8 cellular contexts compared by ENCODE assay signal in the genomic region with DNA sequence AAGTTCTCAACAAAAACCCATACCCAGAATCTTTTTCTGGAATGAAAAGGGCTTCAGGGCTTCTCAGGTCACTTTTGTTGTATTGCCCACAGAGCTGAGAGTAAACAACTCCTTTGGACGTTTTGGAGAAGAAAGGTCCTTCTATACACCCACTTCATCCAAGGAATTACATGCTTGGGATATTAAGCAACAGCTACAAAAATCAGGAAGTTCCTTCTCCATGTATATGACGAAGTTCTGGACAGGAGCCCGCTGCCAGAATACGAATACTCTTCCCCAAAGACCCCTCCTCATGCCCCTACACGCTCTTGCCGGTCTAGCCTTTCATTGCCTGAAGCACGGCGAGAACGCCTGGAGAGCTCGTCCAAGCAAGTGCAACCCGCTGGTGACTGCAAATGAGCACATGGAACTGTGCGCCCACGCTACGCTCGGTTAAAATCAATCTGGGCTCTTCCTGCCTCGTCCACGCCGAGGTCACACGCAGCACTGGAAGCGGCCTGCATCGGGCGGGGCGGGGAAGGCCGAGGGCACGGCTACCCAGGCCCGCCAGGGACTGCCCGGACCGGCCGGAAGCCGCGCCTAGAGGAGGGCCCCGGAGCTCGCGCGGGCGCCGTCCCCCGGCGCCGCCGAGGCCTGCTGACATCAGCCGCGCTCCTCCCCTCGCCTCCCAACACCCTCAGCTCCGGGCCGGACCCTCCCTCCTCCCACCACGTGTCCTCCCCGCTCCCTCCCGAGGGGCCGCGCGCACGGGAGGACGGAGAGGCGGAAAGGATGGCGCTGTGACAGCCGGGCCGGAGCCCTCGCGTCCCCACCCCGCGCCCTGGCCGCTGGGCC. TPM values are rescaled to one million over a fixed set of nuclear protein-coding genes. Genes with fewer than 3 reads are reported as not detected.
DNase-seq lines count a peak whose midpoint lies in the region; ATAC-seq and TF ChIP-seq lines count a peak whose summit lies in the region.

A gene with protein sequence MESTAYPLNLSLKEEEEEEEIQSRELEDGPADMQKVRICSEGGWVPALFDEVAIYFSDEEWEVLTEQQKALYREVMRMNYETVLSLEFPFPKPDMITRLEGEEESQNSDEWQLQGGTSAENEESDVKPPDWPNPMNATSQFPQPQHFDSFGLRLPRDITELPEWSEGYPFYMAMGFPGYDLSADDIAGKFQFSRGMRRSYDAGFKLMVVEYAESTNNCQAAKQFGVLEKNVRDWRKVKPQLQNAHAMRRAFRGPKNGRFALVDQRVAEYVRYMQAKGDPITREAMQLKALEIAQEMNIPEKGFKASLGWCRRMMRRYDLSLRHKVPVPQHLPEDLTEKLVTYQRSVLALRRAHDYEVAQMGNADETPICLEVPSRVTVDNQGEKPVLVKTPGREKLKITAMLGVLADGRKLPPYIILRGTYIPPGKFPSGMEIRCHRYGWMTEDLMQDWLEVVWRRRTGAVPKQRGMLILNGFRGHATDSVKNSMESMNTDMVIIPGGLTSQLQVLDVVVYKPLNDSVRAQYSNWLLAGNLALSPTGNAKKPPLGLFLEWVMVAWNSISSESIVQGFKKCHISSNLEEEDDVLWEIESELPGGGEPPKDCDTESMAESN (plus strand): TSS at position 710 of the 834 bp plus-strand sequence. CDS start 1,482 bp downstream, outside the sequence.

- peak; percentile 96 for ATAC-seq in GM18909 (IDR thresholded peaks at IDR 0.05; ENCODE audit: poor library complexity, unreplicated experiment)
- peak; percentile 96 for ATAC-seq in HG03159 (IDR thresholded peaks at IDR 0.05; ENCODE audit: unreplicated experiment)
- peak; percentile 94 for ATAC-seq in activated B cell treated with CpG ODN at 0.5 μM for 24 hours (ENCODE audit: low read depth)

- H3K9me3 Mint-ChIP-seq in activated B cell treated with CpG ODN at 0.5 μM for 24 hours (no peaks in the 10 kb centered on the region), immature natural killer cell (no peaks in the 10 kb centered on the region)

- TF ChIP-seq CTCF in activated B cell treated with CpG ODN at 0.5 μM for 24 hours (IDR thresholded peaks at IDR 0.05), result no peak
- no peak for TF ChIP-seq CTCF in cardiac fibroblast (IDR thresholded peaks at IDR 0.05; ENCODE audit: low read depth, low read length)

- H3K36me3 Mint-ChIP-seq in activated B cell treated with CpG ODN at 0.5 μM for 24 hours (ENCODE audit: low read depth), result peaks cover 37% of the 10 kb centered on the region
- peaks cover 0 to 18% (median 0%) of the 10 kb centered on the region in 3 donors for H3K36me3 Mint-ChIP-seq in immature natural killer cell

- H3K4me3 Mint-ChIP-seq in activated B cell treated with CpG ODN at 0.5 μM for 24 hours (peak within 1 kb of the TSS; percentile 92), immature natural killer cell (peak within 1 kb of the TSS; percentile 87 to 96 (median 94))

- DNase-seq in AG08395 (ENCODE audit: low spot score) (peak; percentile 94), NCI-H2227 (lab: John Stamatoyannopoulos, UW; ENCODE audit: unreplicated experiment) (peak; percentile 94), activated B cell treated with CpG ODN at 0.5 μM for 24 hours (peak; percentile 84), cardiac fibroblast (ENCODE audit: low read depth in 2 of 2) (peak; percentile 86 to 93), immature natural killer cell (peak; percentile 81 to 83 (median 82)), smooth muscle cell of the brain vasculature (ENCODE audit: low read depth, low spot score) (peak; percentile 44)

- H3K4me1 Mint-ChIP-seq in activated B cell treated with CpG ODN at 0.5 μM for 24 hours (peaks cover 29% of the 10 kb centered on the region), immature natural killer cell (peaks cover 24 to 25% of the 10 kb centered on the region in 2 donors)

- peak within 1 kb of the TSS; percentile 66 to 68 for H3K4me3 ChIP-seq in cardiac fibroblast (replicated peaks in 1 of 2; ENCODE audit: low read depth in 2 of 2, low read length in 2 of 2)

- H3K27me3 Mint-ChIP-seq in activated B cell treated with CpG ODN at 0.5 μM for 24 hours, result peaks cover 2% of the 10 kb centered on the region
- H3K27me3 Mint-ChIP-seq in immature natural killer cell (ENCODE audit: low read depth in 3 of 3), result peaks cover 0 to 6% (median 0%) of the 10 kb centered on the region in 3 donors

- H3K27ac Mint-ChIP-seq in activated B cell treated with CpG ODN at 0.5 μM for 24 hours (peak within 1 kb of the TSS; percentile 96), immature natural killer cell (peak within 1 kb of the TSS; percentile 83 to 97 (median 92))

- POLR2A ChIA-PET in activated B cell treated with CpG ODN at 0.5 μM for 24 hours (lab: Charles Lee), result interaction anchor here (0.6 to 2.9 kb wide), 17 partner anchors 8 to 1395 kb away, joined by 3 to 31 read pairs (median 4); a partner anchor contains a TSS

- intact Hi-C loops in activated B cell treated with CpG ODN at 0.5 μM for 24 hours (cut with micrococcal nuclease), result loop anchor here (1.0 to 5.0 kb wide), 6 partner anchors 37 to 1208 kb away; a partner anchor contains a TSS

- CTCF ChIA-PET in activated B cell treated with CpG ODN at 0.5 μM for 24 hours (lab: Charles Lee), result interaction anchor here (0.6 to 1.2 kb wide), 3 partner anchors 71 to 1095 kb away, joined by 3 to 4 read pairs (median 3); no protein-coding TSS in a partner anchor

RNA-seq across cellular contexts. Expression of the gene that starts here (rescaled TPM):
- 37.8 and 39.1 TPM in 2 replicates for total RNA-seq in activated B cell treated with CpG ODN at 0.5 μM for 24 hours
- polyA plus RNA-seq in immature natural killer cell, result 10 to 100 TPM in 1 of 3 donors, 1 to 10 TPM in 2; 2.8 to 10.8 (median 8.3) TPM

Comparison
In these comparisons a context has a peak if more than half of its experiments do, and no peak if none do; other contexts are left out.
1. Peak in every context shown above with its lines: DNase-seq, ATAC-seq and H3K4me3 ChIP-seq.
2. DNase-seq: peak in every context shown above with its lines; median percentile 94 in AG08395; 94 in NCI-H2227; 90 in cardiac fibroblast; 84 in activated B cell treated with CpG ODN at 0.5 μM for 24 hours; 82 in immature natural killer cell; 44 in smooth muscle cell of the brain vasculature.